In the genomic region with DNA sequence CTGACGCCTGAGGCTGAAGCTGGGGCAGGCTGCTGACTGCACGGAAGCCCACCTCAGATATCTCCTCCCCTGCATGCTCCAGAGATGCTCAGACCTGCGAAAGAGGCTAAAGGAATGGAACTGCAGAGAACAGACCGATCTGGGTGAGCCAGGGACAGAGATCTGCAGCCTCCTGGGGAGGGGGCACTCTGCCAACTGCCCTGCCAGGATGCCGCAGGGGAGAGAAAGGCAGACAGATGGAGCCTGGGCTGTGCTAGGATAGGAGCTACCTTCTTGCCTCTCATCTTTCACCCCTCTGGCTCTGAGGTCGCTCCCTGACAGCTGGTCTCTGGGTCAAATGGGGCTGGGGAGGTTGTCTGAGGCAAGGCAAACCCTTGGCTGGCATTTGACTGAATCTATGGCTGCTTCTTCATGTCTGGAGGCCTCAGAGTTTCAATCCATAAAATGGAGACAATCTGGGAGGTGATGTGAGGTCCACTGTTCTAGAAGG, we compare ENCODE assay signal across 16 cellular contexts.
DNase-seq lines count a peak whose midpoint lies in the region; ATAC-seq and TF ChIP-seq lines count a peak whose summit lies in the region.
"Had no signal": no experiment of that assay in that cellular context is flagged by ENCODE, and none has a peak within 500 bp of the region (broad histone marks: within the 10 kb centered on the region; RNA-seq: fewer than 3 reads in every experiment).

No MANE protein-coding gene starts in this region.

- H3K9me3 ChIP-seq in neuronal stem cell (replicated peaks in 1 of 2; ENCODE audit: control insufficient read depth in 2 of 2, insufficient read depth in 1 of 2, low read depth in 1 of 2, low read length in 2 of 2) (no peaks in the 10 kb centered on the region), left ventricle myocardium inferior (replicated peaks) (no peaks in the 10 kb centered on the region)
- H3K9me3 ChIP-seq: Caco-2 had no signal

- no peak overlapping the region for H2AFZ ChIP-seq in neuronal stem cell (ENCODE audit: low read length)

- H3K9ac ChIP-seq in neuronal stem cell (ENCODE audit: low read depth, low read length, poor library complexity), result no peak overlapping the region

- H2BK5ac ChIP-seq in neuronal stem cell (ENCODE audit: low read length), result no peak overlapping the region

- H3K36me3 ChIP-seq in neuronal stem cell (replicated peaks in 1 of 2; ENCODE audit: control insufficient read depth in 2 of 2, insufficient read depth in 2 of 2, low read length in 2 of 2) (no peaks in the 10 kb centered on the region), left ventricle myocardium inferior (no peaks in the 10 kb centered on the region)

- no peak for ATAC-seq in HG03280 (IDR thresholded peaks at IDR 0.05; ENCODE audit: unreplicated experiment)
- no peak for ATAC-seq in GM19463 (IDR thresholded peaks at IDR 0.05; ENCODE audit: unreplicated experiment)
- ATAC-seq: T-helper 17 cell had no signal

- H3K4me1 ChIP-seq in neuronal stem cell (ENCODE audit: control insufficient read depth in 2 of 2, insufficient read depth in 1 of 2, low read depth in 1 of 2, low read length in 2 of 2) (peaks cover 0 to 7% of the 10 kb centered on the region in 2 donors), left ventricle myocardium inferior (no peaks in the 10 kb centered on the region)
- H3K4me1 ChIP-seq: Caco-2 had no signal

- peak overlapping the region; percentile 0 for H2BK12ac ChIP-seq in neuronal stem cell (ENCODE audit: low read length)

- DNase-seq in G401 (ENCODE audit: low spot score), result peak; percentile 70
- peak; percentile 86 for DNase-seq in NCI-H2171 (lab: John Stamatoyannopoulos, UW)
- peak; percentile 90 for DNase-seq in NCI-H82 (lab: John Stamatoyannopoulos, UW)
- DNase-seq in neuronal stem cell (ENCODE audit: low spot score), result no peak
- DNase-seq in left ventricle myocardium inferior, result no peak
- DNase-seq: Caco-2; CD4-positive, CD25-positive, alpha-beta regulatory T cell; DMS53; HCEC 1CT; NCI-H1105; NCI-H187 treated with DMSO at 0.1 percent for 48 hours; NCI-H226; SIG-M5; T-helper 17 cell had no signal

- peak overlapping the region; percentile 16 for H2BK120ac ChIP-seq in neuronal stem cell (ENCODE audit: low read depth, low read length)

- no peak overlapping the region for H3K4me2 ChIP-seq in neuronal stem cell (ENCODE audit: insufficient read depth, low read length, poor library complexity, severe bottlenecking)

- H3K79me1 ChIP-seq in neuronal stem cell (ENCODE audit: low read depth, low read length), result no peaks in the 10 kb centered on the region

- peak overlapping the region; percentile 30 for H2BK15ac ChIP-seq in neuronal stem cell (ENCODE audit: low read length)

- H3K4ac ChIP-seq in neuronal stem cell (ENCODE audit: low read length), result no peak overlapping the region

- H3K27me3 ChIP-seq in neuronal stem cell (ENCODE audit: control insufficient read depth in 3 of 3, insufficient read depth in 3 of 3, low read depth in 1 of 3, low read length in 3 of 3) (peaks cover 0 to 3% (median 0%) of the 10 kb centered on the region in 3 experiments), left ventricle myocardium inferior (ENCODE audit: low read depth) (peaks cover 69% of the 10 kb centered on the region)

- TF ChIP-seq CTCF in left ventricle myocardium inferior (IDR thresholded peaks at IDR 0.05; ENCODE audit: borderline replicate concordance), result no peak

- intact Hi-C loops in left ventricle myocardium inferior (cut with micrococcal nuclease), result no loop called here

- H3K18ac ChIP-seq in neuronal stem cell (ENCODE audit: low read length), result peak overlapping the region; percentile 24

- H3K27ac ChIP-seq in neuronal stem cell (replicated peaks; ENCODE audit: low read length) (no peak overlapping the region), left ventricle myocardium inferior (replicated peaks) (no peak overlapping the region)

- no peak overlapping the region for H4K8ac ChIP-seq in neuronal stem cell (ENCODE audit: low read depth, low read length)

- H2AK5ac ChIP-seq in neuronal stem cell (ENCODE audit: low read depth, low read length), result peak overlapping the region; percentile 36

- in situ Hi-C loops in G401 (cut with HindIII; ENCODE audit: low sequenced_read_pairs), result no loop called here

- H3K4me3 ChIP-seq in neuronal stem cell (ENCODE audit: low read length in 2 of 2) (no peak overlapping the region), left ventricle myocardium inferior (no peak overlapping the region)

- no peak overlapping the region for H4K91ac ChIP-seq in neuronal stem cell (ENCODE audit: low read depth, low read length, poor library complexity)

- no CpG with 5 or more reads among the region's 6 CpGs for WGBS in neuronal stem cell (ENCODE audit: extremely low coverage in 2 of 2, insufficient read length in 2 of 2, insufficient replicate concordance in 1 of 2), 2 donors

- H3K23ac ChIP-seq in neuronal stem cell (ENCODE audit: low read depth, low read length, poor library complexity), result no peak overlapping the region

- H3K14ac ChIP-seq in neuronal stem cell (ENCODE audit: low read length), result peak overlapping the region; percentile 72

Comparison
In these comparisons a context has a peak if more than half of its experiments do, and no peak if none do; other contexts are left out.
1. DNase-seq: peak in G401 (single experiment), NCI-H2171 (single experiment) and NCI-H82 (single experiment); none in neuronal stem cell (single experiment) and left ventricle myocardium inferior (single experiment).